In genomic region chr12:66941150-66941549, GRCh38 we compare ENCODE assay signal across 17 cellular contexts.
"Had no signal": no experiment of that assay in that cellular context is flagged by ENCODE, and none has a peak within 500 bp of the region (broad histone marks: within the 10 kb centered on the region; RNA-seq: fewer than 3 reads in every experiment).

No MANE protein-coding gene starts in this region.

- H3K36me3 ChIP-seq: right atrium auricular region, SJSA1 had no signal

- DNase-seq: activated CD4-positive, alpha-beta memory T cell treated with anti-CD3 and anti-CD28 coated beads for 36 hours; activated CD8-positive, alpha-beta memory T cell treated with anti-CD3 and anti-CD28 coated beads, Interleukin-2, amount 50 U/mL, for 4 hours; activated effector memory CD4-positive, alpha-beta T cell treated with Interleukin-2 at 50 U/mL for 16 hours; amygdala; cortex of kidney; effector CD8-positive, alpha-beta T cell; foreskin fibroblast; mesenchymal stem cell; T-helper 2 cell had no signal

- FAIRE-seq: endothelial cell of umbilical vein had no signal

- H3K36me3 Mint-ChIP-seq: activated CD4-positive, alpha-beta memory T cell treated with anti-CD3 and anti-CD28 coated beads for 36 hours; brain; WTC11 had no signal

- H3K4me1 ChIP-seq: right atrium auricular region, SJSA1 had no signal

- H3K9me3 ChIP-seq: right atrium auricular region, SJSA1 had no signal

- ATAC-seq: WTC11 had no signal

- H3K9me3 Mint-ChIP-seq: activated CD4-positive, alpha-beta memory T cell treated with anti-CD3 and anti-CD28 coated beads for 36 hours; brain; central memory CD8-positive, alpha-beta T cell; WTC11 had no signal

- H3K27ac ChIP-seq: right atrium auricular region, SJSA1 had no signal

- H3K4me1 Mint-ChIP-seq: central memory CD8-positive, alpha-beta T cell had no signal

- H3K27ac Mint-ChIP-seq: activated CD4-positive, alpha-beta memory T cell treated with anti-CD3 and anti-CD28 coated beads for 36 hours; activated naive CD4-positive, alpha-beta T cell treated with anti-CD3 and anti-CD28 coated beads, Interleukin-2, amount 50 U/mL, for 24 hours; brain; progenitor cell of endocrine pancreas; WTC11 had no signal

- H3K27me3 Mint-ChIP-seq: activated naive CD4-positive, alpha-beta T cell treated with anti-CD3 and anti-CD28 coated beads, Interleukin-2, amount 50 U/mL, for 24 hours; brain; central memory CD8-positive, alpha-beta T cell; progenitor cell of endocrine pancreas had no signal

- H3K27me3 ChIP-seq: right atrium auricular region, SJSA1 had no signal

- H3K4me3 Mint-ChIP-seq: activated CD4-positive, alpha-beta memory T cell treated with anti-CD3 and anti-CD28 coated beads for 36 hours; activated naive CD4-positive, alpha-beta T cell treated with anti-CD3 and anti-CD28 coated beads, Interleukin-2, amount 50 U/mL, for 24 hours; brain; central memory CD8-positive, alpha-beta T cell; WTC11 had no signal

- H3K4me3 ChIP-seq: right atrium auricular region, SJSA1 had no signal
